Comparison of ENCODE assay signal across 6 cellular contexts in genomic region chr7:107502154-107502553, GRCh38. TPM values are rescaled to one million over a fixed set of nuclear protein-coding genes. Genes with fewer than 3 reads are reported as not detected.
"Had no signal": no experiment of that assay in that cellular context is flagged by ENCODE, and none has a peak within 500 bp of the region (broad histone marks: within the 10 kb centered on the region; RNA-seq: fewer than 3 reads in every experiment).

No MANE protein-coding gene starts in this region.

- H3K36me3 ChIP-seq: HAP-1 had no signal

- DNase-seq: GOT3 had no signal

- H3K9me3 ChIP-seq: HAP-1 had no signal

- H3K4me1 ChIP-seq: HAP-1 had no signal

- H3K27ac ChIP-seq: GM23248, HL-60 had no signal

- H3K4me3 ChIP-seq: GM23248, HAP-1 had no signal

RNA-seq across cellular contexts. Expression of gene GPR22, which starts 32.3 kb away (rescaled TPM):
- polyA plus RNA-seq: HepG2, IgD-negative memory B cell had no signal
